In genomic region chr7:37916673-37917660, GRCh38 we compare ENCODE assay signal across 8 cellular contexts. TPM values are rescaled to one million over a fixed set of nuclear protein-coding genes. Genes with fewer than 3 reads are reported as not detected.
DNase-seq lines count a peak whose midpoint lies in the region; ATAC-seq and TF ChIP-seq lines count a peak whose summit lies in the region.

Gene SFRP4 (minus strand): TSS chr7:37916817. CDS start chr7:37916537, 280 bp downstream.

- H3K4me3 Mint-ChIP-seq in stimulated activated effector memory CD8-positive, alpha-beta T cell treated with anti-CD3 and anti-CD28 coated beads, Interleukin-12 subunit alpha, Interleukin-12 subunit beta, amount 100 ng/mL, for 72 hours = peak within 1 kb of the TSS; percentile 51

- H3K4me1 Mint-ChIP-seq in stimulated activated effector memory CD8-positive, alpha-beta T cell treated with anti-CD3 and anti-CD28 coated beads, Interleukin-12 subunit alpha, Interleukin-12 subunit beta, amount 100 ng/mL, for 72 hours = peaks cover 15% of the 10 kb centered on the region

- H4K20me1 ChIP-seq in PC-3 (ENCODE audit: low read length) = no peaks in the 10 kb centered on the region

- BruUV-seq in PC-3 (replicated peaks; lab: Mats Ljungman, UMichigan) = no TSS peak

- POLR2A ChIA-PET in PC-3 (lab: Charles Lee; ENCODE audit: unreplicated experiment) = interaction anchor here (0.7 kb wide), 1 partner anchor 154 kb away, joined by 3 read pairs; no protein-coding TSS in a partner anchor

- intact Hi-C loops in PC-3 (cut with micrococcal nuclease) = loop anchor here (1.0 to 2.0 kb wide), 4 partner anchors 110 to 305 kb away; no protein-coding TSS in a partner anchor
- intact Hi-C loops in colonic mucosa (cut with DNase I) = loop anchor here (5.0 kb wide), 1 partner anchor 190 kb away; no protein-coding TSS in a partner anchor

- peak within 1 kb of the TSS; percentile 84 for H2AFZ ChIP-seq in PC-3 (ENCODE audit: low read length)

- H3K36me3 ChIP-seq in PC-3 (ENCODE audit: low read depth, low read length) (no peaks in the 10 kb centered on the region), colonic mucosa (no peaks in the 10 kb centered on the region)

- H3K9ac ChIP-seq in PC-3 (ENCODE audit: low read length) (no peak within 1 kb of the TSS), colonic mucosa (ENCODE audit: low read depth in 2 of 2, low read length in 2 of 2) (peak within 1 kb of the TSS; percentile 6 to 19)

- peak within 1 kb of the TSS; percentile 86 for H3K4me2 ChIP-seq in PC-3 (ENCODE audit: low read length)

- no peaks in the 10 kb centered on the region for H3K36me3 Mint-ChIP-seq in stimulated activated effector memory CD8-positive, alpha-beta T cell treated with anti-CD3 and anti-CD28 coated beads, Interleukin-12 subunit alpha, Interleukin-12 subunit beta, amount 100 ng/mL, for 72 hours

- H3K9me3 ChIP-seq in PC-3 (ENCODE audit: low read length) (no peaks in the 10 kb centered on the region), colonic mucosa (no peaks in the 10 kb centered on the region)

- ATAC-seq in HG03571 (IDR thresholded peaks at IDR 0.05; ENCODE audit: unreplicated experiment) = peak; percentile 40
- ATAC-seq in PC-3 = peak; percentile 51
- ATAC-seq in stimulated activated effector memory CD8-positive, alpha-beta T cell treated with anti-CD3 and anti-CD28 coated beads, Interleukin-12 subunit alpha, Interleukin-12 subunit beta, amount 100 ng/mL, for 72 hours = peak; percentile 22
- ATAC-seq in HG03565 (IDR thresholded peaks at IDR 0.05; ENCODE audit: unreplicated experiment) = no peak

- in situ Hi-C loops in ACHN (cut with HindIII; ENCODE audit: low pct_ligation_motif_present, low pct_unique_long_range_greater_than_20kb, low sequenced_read_pairs) = loop anchor here (25.0 kb wide), 1 partner anchor 270 kb away; the partner anchor contains the start of gene STARD3NL

- TF ChIP-seq CTCF in GM12874 (IDR thresholded peaks at IDR 0.05; ENCODE audit: insufficient read depth, low read depth, low read length) (peak; percentile 69), PC-3 (conservative IDR thresholded peaks at IDR 0.05; ENCODE audit: low read depth, low read length) (peak; percentile 76), colonic mucosa (IDR thresholded peaks at IDR 0.05) (peak; percentile 47)

- no peaks in the 10 kb centered on the region for H3K9me2 ChIP-seq in PC-3 (replicated peaks; ENCODE audit: low read length)

- H3K4me1 ChIP-seq in PC-3 (ENCODE audit: insufficient read depth, low read length) = peaks cover 12% of the 10 kb centered on the region; the same call in 1 of the 2 replicates
- peaks cover 6% of the 10 kb centered on the region for H3K4me1 ChIP-seq in colonic mucosa

- no peaks in the 10 kb centered on the region for H3K9me3 Mint-ChIP-seq in stimulated activated effector memory CD8-positive, alpha-beta T cell treated with anti-CD3 and anti-CD28 coated beads, Interleukin-12 subunit alpha, Interleukin-12 subunit beta, amount 100 ng/mL, for 72 hours

- CTCF ChIA-PET in PC-3 (lab: Charles Lee) = interaction anchor here (0.6 to 2.2 kb wide), 7 partner anchors 14 to 299 kb away, joined by 3 to 9 read pairs (median 5); no protein-coding TSS in a partner anchor

- DNase-seq in ACHN (peak; percentile 92), PC-3 (peak; percentile 78), colonic mucosa (peak; percentile 50), kidney glomerular epithelial cell (lab: John Stamatoyannopoulos, UW) (peak; percentile 63)
- peak in 1 of 2 donors; percentile 49 for DNase-seq in stimulated activated effector memory CD8-positive, alpha-beta T cell treated with anti-CD3 and anti-CD28 coated beads, Interleukin-12 subunit alpha, Interleukin-12 subunit beta, amount 100 ng/mL, for 72 hours (ENCODE audit: low spot score in 2 of 2)

- no peak within 1 kb of the TSS for H3K27ac ChIP-seq in PC-3 (ENCODE audit: low read length)
- no peak within 1 kb of the TSS for H3K27ac ChIP-seq in colonic mucosa

- H3K79me2 ChIP-seq in PC-3 (ENCODE audit: low read length) = peaks cover 8% of the 10 kb centered on the region

- no peaks in the 10 kb centered on the region for H3F3A ChIP-seq in PC-3 (ENCODE audit: low read length, unreplicated experiment)

- H3K27me3 ChIP-seq in PC-3 (ENCODE audit: low read length) (no peaks in the 10 kb centered on the region), colonic mucosa (peaks cover 17% of the 10 kb centered on the region)

- no peak within 1 kb of the TSS for H3K27ac Mint-ChIP-seq in stimulated activated effector memory CD8-positive, alpha-beta T cell treated with anti-CD3 and anti-CD28 coated beads, Interleukin-12 subunit alpha, Interleukin-12 subunit beta, amount 100 ng/mL, for 72 hours

- peak within 1 kb of the TSS; percentile 68 for H3K4me3 ChIP-seq in PC-3 (ENCODE audit: low read length)
- H3K4me3 ChIP-seq in colonic mucosa = peak within 1 kb of the TSS; percentile 37

RNA-seq across cellular contexts. Expression of gene SFRP4, which starts in this region (rescaled TPM):
- not detected in 2 replicates for total RNA-seq in PC-3 (2014; rRNA removed)
- under 1 TPM in 1 of 2 donors, not detected in 1; 0.42 TPM for total RNA-seq in colonic mucosa

Comparison
In these comparisons a context has a peak if more than half of its experiments do, and no peak if none do; other contexts are left out.
1. Peak in DNase-seq, ATAC-seq, H3K4me3 ChIP-seq and H3K4me2 ChIP-seq in PC-3; RNA of the gene not detected or under 1 TPM.
2. Peak in DNase-seq, H3K4me3 ChIP-seq and H3K9ac ChIP-seq in colonic mucosa; RNA of the gene not detected or under 1 TPM.